In genomic region chr10:10520391-10521385, GRCh38 we compare ENCODE assay signal across 9 cellular contexts.
A peak's percentile ranks its signal among the peaks of the same experiment; 100 is the strongest.
DNase-seq lines count a peak whose midpoint lies in the region; ATAC-seq and TF ChIP-seq lines count a peak whose summit lies in the region.
"Had no signal": no experiment of that assay in that cellular context is flagged by ENCODE, and none has a peak within 500 bp of the region (broad histone marks: within the 10 kb centered on the region; RNA-seq: fewer than 3 reads in every experiment).

No MANE protein-coding gene starts in this region.

- POLR2A ChIA-PET in IMR-90 (lab: Charles Lee; ENCODE audit: unreplicated experiment): interaction anchor here (0.6 kb wide), 1 partner anchor 1700 kb away, joined by 6 read pairs; no protein-coding TSS in a partner anchor

- H3K9me2 ChIP-seq in GM23248 (ENCODE audit: insufficient read depth): no peaks in the 10 kb centered on the region

- H2AK5ac ChIP-seq in IMR-90 (ENCODE audit: low read depth, low read length): no peak overlapping the region; the same call in 1 of the 2 replicates

- H2BK15ac ChIP-seq in IMR-90 (ENCODE audit: low read depth, low read length): no peak overlapping the region; the same call in 2 of the 3 replicates

- TF ChIP-seq CTCF in IMR-90 (conservative IDR thresholded peaks at IDR 0.05; ENCODE audit: low read depth, low read length): no peak

- no peak for TF ChIP-seq POLR2A in IMR-90 (IDR thresholded peaks at IDR 0.05; ENCODE audit: low read depth, low read length)

- CTCF ChIA-PET in IMR-90 (lab: Yijun Ruan, JAX): interaction anchor here (0.6 to 0.8 kb wide), 3 partner anchors 33 to 395 kb away, joined by 3 to 10 read pairs (median 3); no protein-coding TSS in a partner anchor

- H3K36me3 ChIP-seq in GM23248 (ENCODE audit: low read depth): no peaks in the 10 kb centered on the region
- H3K36me3 ChIP-seq in IMR-90 (ENCODE audit: control insufficient read depth, insufficient read depth, low read length): no peaks in the 10 kb centered on the region

- no peaks in the 10 kb centered on the region; the same call in 1 of the 2 replicates for H3K9me1 ChIP-seq in IMR-90 (ENCODE audit: insufficient read depth, low read length)

- H3K9ac ChIP-seq in GM23248 (no peak overlapping the region), IMR-90 (ENCODE audit: low read depth, low read length) (no peak overlapping the region)

- 69 to 73% methylated on average over 13 of the region's 13 CpGs for WGBS in GM23248 (ENCODE audit: low coverage in 1 of 2, low lambda C conversion rate in 2 of 2, missing lambda C conversion rate in 2 of 2), 2 experiments
- 73% methylated on average over 3 of the region's 13 CpGs; no CpG with 5 or more reads in 1 of the 2 experiments for WGBS in IMR-90 (ENCODE audit: extremely low coverage in 2 of 2, insufficient read length in 1 of 2), 2 experiments

- ATAC-seq in GM19023 (IDR thresholded peaks at IDR 0.05; ENCODE audit: unreplicated experiment): peak; percentile 78
- ATAC-seq in IMR-90 (ENCODE audit: low read depth): no peak

- H2BK20ac ChIP-seq in IMR-90 (ENCODE audit: low read depth, low read length): peak overlapping the region; percentile 24

- H3K4me2 ChIP-seq in GM23248 (ENCODE audit: unreplicated experiment): no peak overlapping the region
- no peak overlapping the region for H3K4me2 ChIP-seq in IMR-90 (ENCODE audit: low read depth, low read length)

- no peak overlapping the region for H2BK5ac ChIP-seq in IMR-90 (ENCODE audit: low read depth, low read length, poor library complexity, severe bottlenecking)

- peak overlapping the region; percentile 29; the same call in 1 of the 2 replicates for H4K91ac ChIP-seq in IMR-90 (ENCODE audit: insufficient read depth, low read depth, low read length)

- in situ Hi-C loops in GM23248 (cut with MboI) (no loop called here), IMR-90 (cut with MboI; ENCODE audit: low sequenced_read_pairs) (no loop called here)

- BruUV-seq in IMR-90 (replicated peaks; lab: Mats Ljungman, UMichigan): no TSS peak

- no peak overlapping the region for H4K8ac ChIP-seq in IMR-90 (ENCODE audit: low read depth in 2 of 2, low read length in 2 of 2)

- no peak overlapping the region for H2AFZ ChIP-seq in GM23248
- no peak overlapping the region for H2AFZ ChIP-seq in IMR-90 (replicated peaks; ENCODE audit: low read length, poor library complexity)

- no peaks in the 10 kb centered on the region for H3K9me3 ChIP-seq in GM23248 (ENCODE audit: low read depth)
- no peaks in the 10 kb centered on the region for H3K9me3 ChIP-seq in IMR-90 (ENCODE audit: control insufficient read depth, insufficient read depth, low read length)

- no peaks in the 10 kb centered on the region; the same call in 1 of the 2 replicates for H3F3A ChIP-seq in GM23248 (ENCODE audit: insufficient read depth)

- no peak for TF ChIP-seq RAD21 in IMR-90 (IDR thresholded peaks at IDR 0.05; ENCODE audit: low read length)

- H3K18ac ChIP-seq in IMR-90 (ENCODE audit: low read depth, low read length): no peak overlapping the region

- no peak overlapping the region for H3K27ac ChIP-seq in GM23248
- H3K27ac ChIP-seq in IMR-90 (ENCODE audit: insufficient read depth, low read length): no peak overlapping the region

- peak; percentile 9 for DNase-seq in GM23248
- DNase-seq in IMR-90: peak; percentile 48
- DNase-seq in germinal center (ENCODE audit: low spot score): peak; percentile 26
- no peak for DNase-seq in DMS 273 treated with DMSO at 0.1 percent for 48 hours (lab: John Stamatoyannopoulos, UW)
- DNase-seq in NCI-H2107 (lab: John Stamatoyannopoulos, UW): no peak
- no peak for DNase-seq in stimulated activated naive CD4-positive, alpha-beta T cell treated with Interleukin-2 at 50 U/mL for 16 hours (lab: John Stamatoyannopoulos, UW)
- DNase-seq: activated CD8-positive, alpha-beta memory T cell treated with anti-CD3 and anti-CD28 coated beads, Interleukin-2, amount 50 U/mL, for 4 hours; NCI-H774 had no signal

- H3K79me2 ChIP-seq in GM23248 (ENCODE audit: insufficient read depth): no peaks in the 10 kb centered on the region

- H4K20me1 ChIP-seq in GM23248 (ENCODE audit: insufficient read depth) (no peaks in the 10 kb centered on the region), IMR-90 (ENCODE audit: insufficient read depth, low read length) (no peaks in the 10 kb centered on the region)

- no peak overlapping the region for H3K56ac ChIP-seq in IMR-90 (ENCODE audit: extremely low read depth, insufficient read depth, low read length)

- intact Hi-C loops in IMR-90 (cut with micrococcal nuclease): no loop called here

- H3K14ac ChIP-seq in IMR-90 (replicated peaks; ENCODE audit: low read depth, low read length): no peak overlapping the region

- H3K27me3 ChIP-seq in GM23248 (replicated peaks; ENCODE audit: insufficient read depth) (no peaks in the 10 kb centered on the region), IMR-90 (ENCODE audit: control insufficient read depth, insufficient read depth, low read length) (no peaks in the 10 kb centered on the region)

- 0 out of 2 replicates have a peak overlapping the region, but pooled peaks have one; percentile 19 for H2BK120ac ChIP-seq in IMR-90 (ENCODE audit: low read depth, low read length)

- H3K23ac ChIP-seq in IMR-90 (ENCODE audit: low read depth, low read length): no peak overlapping the region

- H3K4ac ChIP-seq in IMR-90 (ENCODE audit: low read depth, low read length): peak overlapping the region; percentile 40; the same call in 1 of the 2 replicates

- dilution Hi-C loops in IMR-90 (cut with HindIII; ENCODE audit: low sequenced_read_pairs, unreplicated experiment): no loop called here

- no peaks in the 10 kb centered on the region for H3K79me1 ChIP-seq in IMR-90 (ENCODE audit: low read depth in 1 of 2, low read length in 2 of 2)

- H3K4me1 ChIP-seq in GM23248 (ENCODE audit: insufficient read depth) (peaks cover 6% of the 10 kb centered on the region), IMR-90 (ENCODE audit: control insufficient read depth, insufficient read depth, low read length) (peaks cover 3% of the 10 kb centered on the region)

- H3K4me3 ChIP-seq in GM23248: no peak overlapping the region
- H3K4me3 ChIP-seq in IMR-90 (ENCODE audit: insufficient read depth, low read depth, low read length): no peak overlapping the region

- H2AK9ac ChIP-seq in IMR-90 (replicated peaks; ENCODE audit: low read depth, low read length, poor library complexity): no peak overlapping the region

- no peak overlapping the region for H4K5ac ChIP-seq in IMR-90 (ENCODE audit: low read depth, low read length)

TF ChIP-seq in IMR-90, 13 proteins besides CTCF, POLR2A, EP300 and RAD21:
- TF ChIP-seq NFE2L2 (IDR thresholded peaks at IDR 0.05; ENCODE audit: low read depth, low read length) (no peak), RFX5 (IDR thresholded peaks at IDR 0.05; ENCODE audit: low read depth, low read length) (no peak), MXI1 (IDR thresholded peaks at IDR 0.05; ENCODE audit: borderline replicate concordance, low read depth, low read length) (no peak), RCOR1 (IDR thresholded peaks at IDR 0.05; ENCODE audit: insufficient replicate concordance, low read length) (no peak), FOS (IDR thresholded peaks at IDR 0.05; ENCODE audit: low read depth, low read length) (no peak), MAZ (IDR thresholded peaks at IDR 0.05; ENCODE audit: borderline replicate concordance, low read depth, low read length) (no peak), SMC3 (IDR thresholded peaks at IDR 0.05; ENCODE audit: low read depth, low read length) (no peak), MAFK (IDR thresholded peaks at IDR 0.05; ENCODE audit: low read depth, low read length) (no peak), ELK1 (IDR thresholded peaks at IDR 0.05; ENCODE audit: borderline replicate concordance, low read depth, low read length) (no peak), CHD1 (IDR thresholded peaks at IDR 0.05; ENCODE audit: low read depth, low read length) (no peak), BHLHE40 (IDR thresholded peaks at IDR 0.05; ENCODE audit: low read depth, low read length) (no peak), CEBPB (IDR thresholded peaks at IDR 0.05; ENCODE audit: low read depth, low read length) (no peak), USF2 (IDR thresholded peaks at IDR 0.05; ENCODE audit: low read depth, low read length) (no peak)

Comparison
In these comparisons a context has a peak if more than half of its experiments do, and no peak if none do; other contexts are left out.
1. DNase-seq: peak in GM23248 (single experiment), IMR-90 (single experiment) and germinal center (single experiment); none in DMS 273 treated with DMSO at 0.1 percent for 48 hours (single experiment), NCI-H2107 (single experiment) and stimulated activated naive CD4-positive, alpha-beta T cell treated with Interleukin-2 at 50 U/mL for 16 hours (single experiment).